ENCODE assay signal across 1 cellular context in the genomic region with DNA sequence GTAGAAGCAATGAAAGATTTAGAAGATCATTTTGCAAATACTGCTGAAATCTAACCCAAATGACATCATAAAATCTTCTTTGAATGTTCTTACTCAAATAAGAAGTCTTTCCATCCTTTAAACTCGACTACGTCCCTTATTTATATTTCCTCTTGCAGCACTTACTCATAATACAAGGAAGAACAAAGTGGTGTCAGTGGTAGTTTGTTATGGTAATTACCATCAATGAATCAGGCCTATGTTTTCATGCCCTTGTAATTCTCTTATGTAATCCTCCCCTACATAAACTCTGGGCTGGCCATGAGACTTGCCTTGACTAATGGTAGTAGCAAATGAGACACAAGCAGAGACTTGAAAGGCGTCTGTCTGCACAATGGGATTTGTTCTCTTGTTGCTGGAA.
TF ChIP-seq lines count a peak whose summit lies in the region.

No MANE protein-coding gene starts in this region.

TF ChIP-seq in HEK293, 187 proteins besides CTCF, POLR2A, EP300 and RAD21 (continued from another document):
- TF ChIP-seq TSHZ1 (tag by site-specific recombination; IDR thresholded peaks at IDR 0.05; ENCODE audit: borderline replicate concordance) = peak; percentile 35; the same call in 1 of the 2 replicates
- peak; percentile 38; the same call in 1 of the 2 replicates for TF ChIP-seq ZNF629 (tag by site-specific recombination; IDR thresholded peaks at IDR 0.05)
